In the genomic region with DNA sequence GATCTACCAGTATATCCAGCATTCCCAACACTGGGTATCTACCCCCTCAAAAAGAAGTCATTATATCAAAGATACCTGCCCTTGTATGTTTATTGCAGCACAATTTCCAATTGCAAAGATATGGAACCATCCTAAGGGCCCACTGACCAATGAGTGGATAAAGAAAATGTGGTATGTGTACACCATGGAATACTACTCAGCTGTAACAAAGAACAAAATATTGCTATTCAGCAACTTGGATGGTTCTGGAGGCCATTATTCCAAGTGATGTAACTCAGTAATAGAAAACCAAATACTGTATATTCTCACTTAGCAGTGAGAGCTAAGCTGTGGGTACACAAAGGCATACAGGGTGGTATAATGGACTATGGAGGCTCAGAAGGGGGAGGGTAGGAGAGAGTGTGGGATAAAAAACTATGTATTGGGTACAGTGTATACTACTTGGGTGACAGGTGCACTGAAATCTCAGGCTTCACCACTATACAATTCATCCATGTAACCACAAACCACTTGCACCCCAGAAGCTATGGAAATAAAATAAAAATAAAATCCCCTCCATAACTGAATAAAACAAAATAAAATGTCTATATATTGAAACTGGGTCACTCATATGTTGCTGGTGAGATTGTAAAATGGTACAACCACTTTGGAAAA, we compare ENCODE assay signal across 32 cellular contexts.
"Had no signal": no experiment of that assay in that cellular context is flagged by ENCODE, and none has a peak within 500 bp of the region (broad histone marks: within the 10 kb centered on the region; RNA-seq: fewer than 3 reads in every experiment).

No MANE protein-coding gene starts in this region.

- H3K4me1 Mint-ChIP-seq: immature natural killer cell, naive B cell, natural killer cell, nephron progenitor cell, neural progenitor cell had no signal

- H3K4me3 ChIP-seq: left lung, lower lobe of right lung, neural progenitor cell, right atrium auricular region, right lobe of liver, smooth muscle cell, suprapubic skin, thoracic aorta, tibial artery, upper lobe of right lung had no signal

- FAIRE-seq: islet of Langerhans, kidney, urothelium cell line had no signal

- H3K27ac Mint-ChIP-seq: immature natural killer cell, mesothelial cell of epicardium, naive B cell, natural killer cell, nephron progenitor cell, neural progenitor cell had no signal

- H3K4me3 Mint-ChIP-seq: immature natural killer cell; mesothelial cell of epicardium; naive B cell; natural killer cell; nephron progenitor cell; neural progenitor cell; stimulated activated memory B cell treated with anti-CD40 and anti-IgM and Interleukin-4, amounts not matched to agents 10 μg/mL and 1 μg/mL and 100 μg/mL, for 72 hours had no signal

- ATAC-seq: left colon; left lung; lower lobe of right lung; natural killer cell; right lobe of liver; stimulated activated memory B cell treated with anti-CD40 and anti-IgM and Interleukin-4, amounts not matched to agents 10 μg/mL and 1 μg/mL and 100 μg/mL, for 72 hours; upper lobe of right lung had no signal

- DNase-seq: hypothalamus; immature natural killer cell; kidney; left colon; left lung; lower lobe of right lung; mammary epithelial cell; mesendoderm; naive B cell; natural killer cell; nephron progenitor cell; occipital lobe; right lobe of liver; stimulated activated CD4-positive, alpha-beta T cell treated with anti-CD3 and anti-CD28 coated beads, Interleukin-1b, Interleukin-23, amount 100 ng/mL, for 48 hours; stimulated activated CD4-positive, alpha-beta T cell treated with anti-CD3 and anti-CD28 coated beads, Interleukin-2, amount 100 ng/mL, for 48 hours; stimulated activated CD4-positive, alpha-beta T cell treated with anti-CD3 and anti-CD28 coated beads, Interleukin-4, amount 100 ng/mL, for 4 hours; stimulated activated CD8-positive, alpha-beta memory T cell treated with anti-CD3 and anti-CD28 coated beads, Interleukin-4, amount 100 ng/mL, for 48 hours; stimulated activated naive CD4-positive, alpha-beta T cell treated with Interleukin-2 at 50 U/mL for 16 hours; tibial artery; trophoblast cell; upper lobe of right lung had no signal

- H3K4me1 ChIP-seq: left lung, lower lobe of right lung, neural progenitor cell, right atrium auricular region, suprapubic skin, tibial artery, upper lobe of right lung had no signal

- H3K9me3 ChIP-seq: neutrophil, right lobe of liver, suprapubic skin, thoracic aorta, upper lobe of right lung had no signal

- H3K9ac ChIP-seq: neural progenitor cell had no signal

- H3K4me2 ChIP-seq: neural progenitor cell, smooth muscle cell had no signal

- H3K27ac ChIP-seq: left lung, lower lobe of right lung, neural progenitor cell, neutrophil, right atrium auricular region, right lobe of liver, suprapubic skin, thoracic aorta, tibial artery, upper lobe of right lung had no signal

- H3K27me3 Mint-ChIP-seq: naive B cell; progenitor cell of endocrine pancreas; stimulated activated memory B cell treated with anti-CD40 and anti-IgM and Interleukin-4, amounts not matched to agents 10 μg/mL and 1 μg/mL and 100 μg/mL, for 72 hours had no signal

- H3K36me3 ChIP-seq: left lung, lower lobe of right lung, neural progenitor cell, neutrophil, right atrium auricular region, right lobe of liver, suprapubic skin, thoracic aorta, tibial artery, upper lobe of right lung had no signal

- H2AFZ ChIP-seq: neural progenitor cell had no signal

- H3K27me3 ChIP-seq: left lung, neural progenitor cell, neutrophil, right atrium auricular region, right lobe of liver, suprapubic skin, tibial artery, upper lobe of right lung had no signal
